29 cellular contexts compared by ENCODE assay signal in genomic region chr3:54324069-54324468, GRCh38.
"Had no signal": no experiment of that assay in that cellular context is flagged by ENCODE, and none has a peak within 500 bp of the region (broad histone marks: within the 10 kb centered on the region; RNA-seq: fewer than 3 reads in every experiment).

No MANE protein-coding gene starts in this region.

- H3K79me2 ChIP-seq: parathyroid adenoma had no signal

- H3K27ac Mint-ChIP-seq: immature natural killer cell; naive thymus-derived CD8-positive, alpha-beta T cell; nephron; neural progenitor cell; stimulated activated memory B cell treated with anti-CD40 and anti-IgM and Interleukin-4, amounts not matched to agents 10 μg/mL and 1 μg/mL and 100 μg/mL, for 72 hours; type B pancreatic cell had no signal

- DNase-seq: hypothalamus; immature natural killer cell; kidney; left colon; left lung; lower lobe of right lung; mammary epithelial cell; mesenchymal stem cell; naive thymus-derived CD8-positive, alpha-beta T cell; occipital lobe; psoas muscle; right lobe of liver; stimulated activated CD4-positive, alpha-beta T cell treated with anti-CD3 and anti-CD28 coated beads, Interleukin-1b, Interleukin-23, amount 100 ng/mL, for 48 hours; stimulated activated CD4-positive, alpha-beta T cell treated with anti-CD3 and anti-CD28 coated beads, Interleukin-2, amount 100 ng/mL, for 48 hours; stimulated activated CD4-positive, alpha-beta T cell treated with anti-CD3 and anti-CD28 coated beads, Interleukin-4, amount 100 ng/mL, for 4 hours; stimulated activated CD8-positive, alpha-beta memory T cell treated with anti-CD3 and anti-CD28 coated beads, Interleukin-4, amount 100 ng/mL, for 48 hours; stimulated activated naive CD4-positive, alpha-beta T cell treated with Interleukin-2 at 50 U/mL for 16 hours; stimulated activated naive CD8-positive, alpha-beta T cell treated with anti-CD3 and anti-CD28 coated beads, Interleukin-15, amount 100 ng/mL, for 72 hours; substantia nigra; uterus had no signal

- H3K36me3 Mint-ChIP-seq: immature natural killer cell; naive thymus-derived CD8-positive, alpha-beta T cell; neural progenitor cell; stimulated activated memory B cell treated with anti-CD40 and anti-IgM and Interleukin-4, amounts not matched to agents 10 μg/mL and 1 μg/mL and 100 μg/mL, for 72 hours; type B pancreatic cell had no signal

- H3K9me3 ChIP-seq: left lung, lower lobe of right lung, neutrophil, psoas muscle, right atrium auricular region, right lobe of liver, tibial nerve, uterus had no signal

- H3K9me3 Mint-ChIP-seq: naive thymus-derived CD8-positive, alpha-beta T cell; nephron; neural progenitor cell; stimulated activated memory B cell treated with anti-CD40 and anti-IgM and Interleukin-4, amounts not matched to agents 10 μg/mL and 1 μg/mL and 100 μg/mL, for 72 hours; stimulated activated naive CD8-positive, alpha-beta T cell treated with anti-CD3 and anti-CD28 coated beads, Interleukin-15, amount 100 ng/mL, for 72 hours; type B pancreatic cell had no signal

- H3K36me3 ChIP-seq: left lung, lower lobe of right lung, neural progenitor cell, neutrophil, right atrium auricular region, right lobe of liver, tibial nerve, uterus had no signal

- H3K4me3 Mint-ChIP-seq: immature natural killer cell; naive thymus-derived CD8-positive, alpha-beta T cell; nephron; neural progenitor cell; stimulated activated memory B cell treated with anti-CD40 and anti-IgM and Interleukin-4, amounts not matched to agents 10 μg/mL and 1 μg/mL and 100 μg/mL, for 72 hours; stimulated activated naive CD8-positive, alpha-beta T cell treated with anti-CD3 and anti-CD28 coated beads, Interleukin-15, amount 100 ng/mL, for 72 hours; type B pancreatic cell had no signal

- H3K27me3 Mint-ChIP-seq: stimulated activated memory B cell treated with anti-CD40 and anti-IgM and Interleukin-4, amounts not matched to agents 10 μg/mL and 1 μg/mL and 100 μg/mL, for 72 hours; stimulated activated naive CD8-positive, alpha-beta T cell treated with anti-CD3 and anti-CD28 coated beads, Interleukin-15, amount 100 ng/mL, for 72 hours had no signal

- H3K27me3 ChIP-seq: left lung, neural progenitor cell, right atrium auricular region, right lobe of liver, tibial nerve had no signal

- H3K9ac ChIP-seq: neural progenitor cell, parathyroid adenoma had no signal

- H3K4me1 Mint-ChIP-seq: immature natural killer cell; naive thymus-derived CD8-positive, alpha-beta T cell; stimulated activated memory B cell treated with anti-CD40 and anti-IgM and Interleukin-4, amounts not matched to agents 10 μg/mL and 1 μg/mL and 100 μg/mL, for 72 hours; stimulated activated naive CD8-positive, alpha-beta T cell treated with anti-CD3 and anti-CD28 coated beads, Interleukin-15, amount 100 ng/mL, for 72 hours had no signal

- H3K4me2 ChIP-seq: neural progenitor cell, smooth muscle cell had no signal

- H3K27ac ChIP-seq: left lung, lower lobe of right lung, neural progenitor cell, neutrophil, parathyroid adenoma, psoas muscle, right atrium auricular region, right lobe of liver, tibial nerve, uterus had no signal

- H2AFZ ChIP-seq: neural progenitor cell, parathyroid adenoma had no signal

- H3K4me3 ChIP-seq: left lung, lower lobe of right lung, neural progenitor cell, psoas muscle, right atrium auricular region, right lobe of liver, smooth muscle cell, tibial nerve, uterus had no signal
